7 cellular contexts compared by ENCODE assay signal in the genomic region with DNA sequence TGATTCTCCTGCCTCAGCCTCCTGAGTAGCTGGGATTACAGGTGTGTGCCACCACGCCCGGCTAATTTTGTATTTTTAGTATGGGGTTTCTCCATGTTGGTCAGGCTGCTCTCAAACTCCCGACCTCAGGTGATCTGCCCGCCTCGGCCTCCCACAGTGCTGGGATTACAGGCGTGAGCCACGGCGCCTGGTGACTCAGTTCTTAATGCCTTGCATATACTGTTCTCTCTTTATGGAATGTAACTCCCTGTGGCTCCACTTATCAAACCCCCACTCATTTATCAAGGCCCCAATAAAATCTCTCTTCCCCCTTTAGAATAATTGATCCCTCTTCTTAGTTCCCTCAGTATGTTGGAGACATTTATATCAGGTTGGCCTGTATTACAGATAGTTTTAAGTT. TPM values are rescaled to one million over a fixed set of nuclear protein-coding genes. Genes with fewer than 3 reads are reported as not detected.
DNase-seq lines count a peak whose midpoint lies in the region; ATAC-seq and TF ChIP-seq lines count a peak whose summit lies in the region.
"Not testable (repeated sequence)": the region's sequence is repeated elsewhere in the genome, so short reads cannot be mapped to it uniquely, and the experiment has no call there.

No MANE protein-coding gene starts in this region.

- CTCF ChIA-PET in CD8-positive, alpha-beta T cell (lab: Charles Lee) = interaction anchor here (0.7 kb wide), 1 partner anchor 1807 kb away, joined by 3 read pairs; no protein-coding TSS in a partner anchor
- CTCF ChIA-PET in T-cell (lab: Charles Lee) = interaction anchor here in 1 of 2 donors (0.6 to 0.7 kb wide), 2 partner anchors 14 to 87 kb away, joined by 3 read pairs; no protein-coding TSS in a partner anchor

- not testable (repeated sequence) for H3K27me3 Mint-ChIP-seq in CD8-positive, alpha-beta T cell (ENCODE audit: low read depth); T-cell; osteocyte (ENCODE audit: unreplicated experiment)

- not testable (repeated sequence) for H3K36me3 ChIP-seq in CD8-positive, alpha-beta T cell (ENCODE audit: insufficient read depth, low read length); stomach smooth muscle (ENCODE audit: control insufficient read depth in 2 of 2, insufficient read depth in 2 of 2, low read length in 2 of 2)

- not testable (repeated sequence) for H3K27me3 ChIP-seq in CD8-positive, alpha-beta T cell (ENCODE audit: insufficient read depth, low read length); stomach smooth muscle (ENCODE audit: control insufficient read depth in 1 of 2, insufficient read depth in 2 of 2, low read length in 2 of 2)

- not testable (repeated sequence) for TF ChIP-seq CTCF in CD8-positive, alpha-beta T cell (IDR thresholded peaks at IDR 0.05); epithelial cell of esophagus (IDR thresholded peaks at IDR 0.05; ENCODE audit: insufficient read depth, low read depth, low read length, missing control alignments); osteocyte (IDR thresholded peaks at IDR 0.05)

- H3K9me3 Mint-ChIP-seq in CD8-positive, alpha-beta T cell; T-cell; osteocyte (ENCODE audit: unreplicated experiment): not testable (repeated sequence)

- H3K4me1 ChIP-seq in CD8-positive, alpha-beta T cell (ENCODE audit: insufficient read depth, low read length) = peaks cover 52% of the 10 kb centered on the region
- H3K4me1 ChIP-seq in stomach smooth muscle (ENCODE audit: control insufficient read depth, insufficient read depth, low read length) = peaks cover 68% of the 10 kb centered on the region

- not testable (repeated sequence) for H3K9ac ChIP-seq in stomach smooth muscle (ENCODE audit: low read length in 2 of 2)

- H3K27ac Mint-ChIP-seq in CD8-positive, alpha-beta T cell = peak overlapping the region; percentile 49
- peak overlapping the region; percentile 79 to 85 for H3K27ac Mint-ChIP-seq in T-cell
- peak overlapping the region; percentile 5 for H3K27ac Mint-ChIP-seq in osteocyte (ENCODE audit: unreplicated experiment)

- H3K27ac ChIP-seq in CD8-positive, alpha-beta T cell (ENCODE audit: low read depth, low read length) = not testable (repeated sequence)
- H3K27ac ChIP-seq in stomach smooth muscle (ENCODE audit: low read length) = peak overlapping the region; percentile 75

- not testable (repeated sequence) for H3K36me3 Mint-ChIP-seq in CD8-positive, alpha-beta T cell; T-cell; osteocyte (ENCODE audit: unreplicated experiment)

- H3K9me3 ChIP-seq in CD8-positive, alpha-beta T cell (ENCODE audit: low read length); stomach smooth muscle (ENCODE audit: control insufficient read depth in 2 of 2, low read length in 2 of 2): not testable (repeated sequence)

- intact Hi-C loops in CD8-positive, alpha-beta T cell (cut with DNase I, micrococcal nuclease) = not testable (repeated sequence)

- not testable (repeated sequence) for H3K4me3 Mint-ChIP-seq in CD8-positive, alpha-beta T cell; osteocyte (ENCODE audit: unreplicated experiment)
- peak overlapping the region in 1 of 3 donors; percentile 45 for H3K4me3 Mint-ChIP-seq in T-cell

- H3K4me1 Mint-ChIP-seq in CD8-positive, alpha-beta T cell (ENCODE audit: low read depth) = peaks cover 65% of the 10 kb centered on the region
- peaks cover 86 to 89% (median 89%) of the 10 kb centered on the region in 3 donors for H3K4me1 Mint-ChIP-seq in T-cell
- peaks cover 70% of the 10 kb centered on the region for H3K4me1 Mint-ChIP-seq in osteocyte (ENCODE audit: unreplicated experiment)

- POLR2A ChIA-PET in CD8-positive, alpha-beta T cell (lab: Charles Lee) = interaction anchor here (0.6 kb wide), 1 partner anchor 450 kb away, joined by 3 read pairs; no protein-coding TSS in a partner anchor
- POLR2A ChIA-PET in T-cell (lab: Charles Lee) = not testable (repeated sequence)

- DNase-seq in CD8-positive, alpha-beta T cell; T-cell; osteocyte (ENCODE audit: extremely low spot score, unreplicated experiment): not testable (repeated sequence)
- peak; percentile 49 for DNase-seq in amniotic epithelial cell (ENCODE audit: low read depth)
- peak; percentile 65 for DNase-seq in epithelial cell of esophagus (ENCODE audit: low read depth)
- peak; percentile 64 for DNase-seq in iris pigment epithelial cell (ENCODE audit: low read depth)

- not testable (repeated sequence) for H3K4me3 ChIP-seq in CD8-positive, alpha-beta T cell (ENCODE audit: low read depth, low read length); epithelial cell of esophagus (ENCODE audit: low read length); stomach smooth muscle (ENCODE audit: low read length in 2 of 2)

- ATAC-seq in CD8-positive, alpha-beta T cell; T-cell (replicated peaks in 1 of 4): not testable (repeated sequence)

RNA-seq across cellular contexts. Expression of gene IL6R, which starts 16.9 kb away (rescaled TPM):
- 10 to 100 TPM in 1 of 2 experiments, 1 to 10 TPM in 1; 10.0 to 12.0 TPM for total RNA-seq in CD8-positive, alpha-beta T cell
- total RNA-seq in T-cell = 10 to 100 TPM; 76.0 to 87.9 (median 80.8) TPM
- 10.4 and 12.4 TPM in 2 replicates for total RNA-seq in osteocyte

Comparison
In these comparisons a context has a peak if more than half of its experiments do, and no peak if none do; other contexts are left out.
1. H3K27ac Mint-ChIP-seq: peak in every context shown above with its lines; median percentile 82 in T-cell; 49 in CD8-positive, alpha-beta T cell; 5 in osteocyte.